In the genomic region with DNA sequence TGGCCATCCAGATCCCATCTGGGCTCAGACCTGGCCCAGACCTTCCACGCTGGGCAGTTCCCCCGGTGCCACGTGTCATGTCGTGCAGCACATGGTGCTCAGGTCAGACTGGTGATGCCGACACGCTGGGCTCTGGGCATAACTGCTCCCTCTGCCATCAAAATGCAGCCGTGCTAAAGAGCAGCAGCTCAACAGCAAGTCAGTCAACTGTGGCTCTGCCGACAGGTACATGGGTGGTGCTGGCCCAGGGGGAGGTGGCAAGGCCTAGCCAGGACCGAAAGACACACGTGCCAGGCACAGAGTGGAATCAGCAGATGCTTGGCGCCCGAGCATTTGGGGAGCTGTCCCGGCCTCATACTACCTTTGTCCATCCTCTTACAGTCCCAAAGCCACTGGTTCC, we compare ENCODE assay signal across 3 cellular contexts.
TF ChIP-seq lines count a peak whose summit lies in the region.

No MANE protein-coding gene starts in this region.

TF ChIP-seq in SK-N-SH, 30 proteins besides CTCF, POLR2A, EP300 and RAD21:
- TF ChIP-seq, protein P1, sequence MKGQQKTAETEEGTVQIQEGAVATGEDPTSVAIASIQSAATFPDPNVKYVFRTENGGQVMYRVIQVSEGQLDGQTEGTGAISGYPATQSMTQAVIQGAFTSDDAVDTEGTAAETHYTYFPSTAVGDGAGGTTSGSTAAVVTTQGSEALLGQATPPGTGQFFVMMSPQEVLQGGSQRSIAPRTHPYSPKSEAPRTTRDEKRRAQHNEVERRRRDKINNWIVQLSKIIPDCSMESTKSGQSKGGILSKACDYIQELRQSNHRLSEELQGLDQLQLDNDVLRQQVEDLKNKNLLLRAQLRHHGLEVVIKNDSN (IDR thresholded peaks at IDR 0.05; ENCODE audit: borderline replicate concordance, low read depth), result no peak
- TF ChIP-seq SMC3 (IDR thresholded peaks at IDR 0.05; ENCODE audit: low read depth, low read length), result no peak
- TF ChIP-seq MXI1 (IDR thresholded peaks at IDR 0.05; ENCODE audit: low read depth, low read length), result no peak
- no peak for TF ChIP-seq RFX5 (IDR thresholded peaks at IDR 0.05; ENCODE audit: low read length)
- TF ChIP-seq, protein P2, sequence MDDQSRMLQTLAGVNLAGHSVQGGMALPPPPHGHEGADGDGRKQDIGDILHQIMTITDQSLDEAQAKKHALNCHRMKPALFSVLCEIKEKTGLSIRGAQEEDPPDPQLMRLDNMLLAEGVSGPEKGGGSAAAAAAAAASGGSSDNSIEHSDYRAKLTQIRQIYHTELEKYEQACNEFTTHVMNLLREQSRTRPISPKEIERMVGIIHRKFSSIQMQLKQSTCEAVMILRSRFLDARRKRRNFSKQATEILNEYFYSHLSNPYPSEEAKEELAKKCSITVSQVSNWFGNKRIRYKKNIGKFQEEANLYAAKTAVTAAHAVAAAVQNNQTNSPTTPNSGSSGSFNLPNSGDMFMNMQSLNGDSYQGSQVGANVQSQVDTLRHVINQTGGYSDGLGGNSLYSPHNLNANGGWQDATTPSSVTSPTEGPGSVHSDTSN (IDR thresholded peaks at IDR 0.05), result no peak
- TF ChIP-seq GATA2 (CRISPR knock-in tag; IDR thresholded peaks at IDR 0.05), result no peak

TF ChIP-seq in SK-N-SH treated with all-trans-retinoic acid at 6 μM for 48 hours, 23 proteins besides CTCF, POLR2A, EP300 and RAD21:
- no peak for TF ChIP-seq RARB (CRISPR knock-in tag; IDR thresholded peaks at IDR 0.05)
- TF ChIP-seq PPARA (CRISPR knock-in tag; IDR thresholded peaks at IDR 0.05; ENCODE audit: borderline replicate concordance), result no peak
- no peak for TF ChIP-seq BACH2 (CRISPR knock-in tag; IDR thresholded peaks at IDR 0.05; ENCODE audit: borderline replicate concordance)

TF ChIP-seq in endothelial cell of umbilical vein, 7 proteins besides CTCF, POLR2A, EP300 and RAD21:
- TF ChIP-seq, protein P3, sequence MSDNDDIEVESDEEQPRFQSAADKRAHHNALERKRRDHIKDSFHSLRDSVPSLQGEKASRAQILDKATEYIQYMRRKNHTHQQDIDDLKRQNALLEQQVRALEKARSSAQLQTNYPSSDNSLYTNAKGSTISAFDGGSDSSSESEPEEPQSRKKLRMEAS (IDR thresholded peaks at IDR 0.05; ENCODE audit: insufficient read depth, insufficient read length), result no peak
- no peak for TF ChIP-seq POLR2AphosphoS5 (IDR thresholded peaks at IDR 0.05; ENCODE audit: insufficient read depth, low read depth, low read length)
- no peak for TF ChIP-seq FOS (IDR thresholded peaks at IDR 0.05; ENCODE audit: borderline replicate concordance, insufficient read depth, low read length)
- no peak for TF ChIP-seq MYC (IDR thresholded peaks at IDR 0.05; ENCODE audit: low read depth, low read length)
- TF ChIP-seq JUN (IDR thresholded peaks at IDR 0.05; ENCODE audit: borderline replicate concordance, insufficient read depth, insufficient read length, low read depth), result no peak
- TF ChIP-seq EZH2 (IDR thresholded peaks at IDR 0.05; ENCODE audit: borderline replicate concordance, low read depth, low read length, severe bottlenecking), result no peak
- no peak for TF ChIP-seq GATA2 (IDR thresholded peaks at IDR 0.05; ENCODE audit: insufficient read depth, insufficient read length, low read depth, low read length)
TF ChIP-seq in endothelial cell of umbilical vein: peak in this region for 0.
